Comparison of ENCODE assay signal across 24 cellular contexts in genomic region chr22:24188705-24189248, GRCh38. TPM values are rescaled to one million over a fixed set of nuclear protein-coding genes. Genes with fewer than 3 reads are reported as not detected.
A peak's percentile ranks its signal among the peaks of the same experiment; 100 is the strongest.
DNase-seq lines count a peak whose midpoint lies in the region; ATAC-seq, FAIRE-seq and TF ChIP-seq lines count a peak whose summit lies in the region.
"Had no signal": no experiment of that assay in that cellular context is flagged by ENCODE, and none has a peak within 500 bp of the region (broad histone marks: within the 10 kb centered on the region; RNA-seq: fewer than 3 reads in every experiment).

No MANE protein-coding gene starts in this region.

- no peak overlapping the region for H2AFZ ChIP-seq in astrocyte (ENCODE audit: low read depth, low read length)

- H3K27ac Mint-ChIP-seq in activated CD4-positive, alpha-beta T cell treated with anti-CD3 and anti-CD28 coated beads, Interleukin-2, amount 10 ng/mL, durations not matched to agents 24 days and 14 days: peak overlapping the region; percentile 51
- peak overlapping the region; percentile 26 for H3K27ac Mint-ChIP-seq in astrocyte (ENCODE audit: unreplicated experiment)
- H3K27ac Mint-ChIP-seq: activated CD4-positive, alpha-beta memory T cell treated with anti-CD3 and anti-CD28 coated beads, Interleukin-2, amount 10 ng/mL, durations not matched to agents 7 days and 5 days; activated naive CD8-positive, alpha-beta T cell treated with anti-CD3 and anti-CD28 coated beads, Interleukin-2, amount 50 U/mL, for 24 hours; CD8-positive, alpha-beta T cell; mesothelial cell of epicardium; natural killer cell had no signal

- H3K4me1 Mint-ChIP-seq in activated CD4-positive, alpha-beta T cell treated with anti-CD3 and anti-CD28 coated beads, Interleukin-2, amount 10 ng/mL, durations not matched to agents 24 days and 14 days: peaks cover 7% of the 10 kb centered on the region
- peaks cover 1% of the 10 kb centered on the region for H3K4me1 Mint-ChIP-seq in astrocyte (ENCODE audit: low read depth, unreplicated experiment)
- H3K4me1 Mint-ChIP-seq: activated naive CD8-positive, alpha-beta T cell treated with anti-CD3 and anti-CD28 coated beads, Interleukin-2, amount 50 U/mL, for 24 hours; natural killer cell had no signal

- H3K4me3 ChIP-seq in astrocyte (ENCODE audit: insufficient read depth, low read depth, low read length) (no peak overlapping the region), mucosa of descending colon (no peak overlapping the region), vagina (no peak overlapping the region)
- H3K4me3 ChIP-seq: body of pancreas, heart right ventricle, ovary, spleen, suprapubic skin had no signal

- H3K4me2 ChIP-seq in astrocyte (ENCODE audit: low read length): no peak overlapping the region

- intact Hi-C loops in activated CD4-positive, alpha-beta T cell treated with anti-CD3 and anti-CD28 coated beads, Interleukin-2, amount 10 ng/mL, durations not matched to agents 24 days and 14 days (cut with micrococcal nuclease): no loop called here
- intact Hi-C loops in mucosa of descending colon (cut with DNase I, micrococcal nuclease) (no loop called here), vagina (cut with DNase I) (loop anchor here (5.0 kb wide), 1 partner anchor 59 kb away; the partner anchor contains the start of gene GGT5)

- no peak for DNase-seq in activated CD4-positive, alpha-beta T cell treated with anti-CD3 and anti-CD28 coated beads, Interleukin-2, amount 10 ng/mL, durations not matched to agents 24 days and 14 days
- no peak for DNase-seq in activated CD4-positive, alpha-beta T cell treated with anti-CD3 and anti-CD28 coated beads, Interleukin-2, amount 50 U/mL, for 4 hours
- DNase-seq in astrocyte (ENCODE audit: low read depth): no peak
- DNase-seq in mucosa of descending colon: peak in 2 of 3 donors; percentile 27 to 28
- DNase-seq in vagina (ENCODE audit: extremely low spot score in 2 of 2): no peak
- no peak for DNase-seq in dermis blood vessel endothelial cell
- DNase-seq in NCI-H446 treated with DMSO at 0.1 percent for 48 hours (lab: John Stamatoyannopoulos, UW): no peak
- DNase-seq: activated gamma-delta T cell; effector CD8-positive, alpha-beta T cell; heart right ventricle; KG1; natural killer cell had no signal

- no peak for ATAC-seq in mucosa of descending colon
- no peak for ATAC-seq in GM19395 (IDR thresholded peaks at IDR 0.05; ENCODE audit: unreplicated experiment)

- H3K9ac ChIP-seq in astrocyte (ENCODE audit: low read length): no peak overlapping the region

- no peak for FAIRE-seq in astrocyte (lab: Jason Lieb, UNC)

- H3K9me3 ChIP-seq in astrocyte (ENCODE audit: insufficient read depth, low read depth, low read length) (no peaks in the 10 kb centered on the region), mucosa of descending colon (no peaks in the 10 kb centered on the region), vagina (no peaks in the 10 kb centered on the region)
- H3K9me3 ChIP-seq: body of pancreas, heart right ventricle, ovary, spleen, suprapubic skin had no signal

- no peak for TF ChIP-seq POLR2A in vagina (IDR thresholded peaks at IDR 0.05)

- no peaks in the 10 kb centered on the region for H3K27me3 ChIP-seq in astrocyte (ENCODE audit: insufficient read depth, low read length)
- no peaks in the 10 kb centered on the region for H3K27me3 ChIP-seq in vagina
- H3K27me3 ChIP-seq: body of pancreas, heart right ventricle, ovary, spleen, suprapubic skin had no signal

- H3K79me2 ChIP-seq in astrocyte (ENCODE audit: insufficient read depth, low read length): no peaks in the 10 kb centered on the region

- H3K9me3 Mint-ChIP-seq in activated CD4-positive, alpha-beta T cell treated with anti-CD3 and anti-CD28 coated beads, Interleukin-2, amount 10 ng/mL, durations not matched to agents 24 days and 14 days: no peaks in the 10 kb centered on the region
- H3K9me3 Mint-ChIP-seq in astrocyte (ENCODE audit: unreplicated experiment): no peaks in the 10 kb centered on the region
- H3K9me3 Mint-ChIP-seq: activated naive CD8-positive, alpha-beta T cell treated with anti-CD3 and anti-CD28 coated beads, Interleukin-2, amount 50 U/mL, for 24 hours; CD8-positive, alpha-beta T cell; mesothelial cell of epicardium; natural killer cell; stimulated activated memory B cell treated with anti-CD40 and anti-IgM and Interleukin-4, amounts not matched to agents 10 μg/mL and 1 μg/mL and 100 μg/mL, for 72 hours; T-helper 2 cell treated with Interferon-gamma antibody and Interleukin-4, amounts not matched to agents 5 μg/mL and 100 μg/mL, for 36 hours had no signal

- H3K27ac ChIP-seq in astrocyte (ENCODE audit: low read depth, low read length) (no peak overlapping the region), vagina (peak overlapping the region; percentile 25)
- H3K27ac ChIP-seq: body of pancreas, ovary, suprapubic skin had no signal

- H3K4me1 ChIP-seq in astrocyte (ENCODE audit: insufficient read depth, low read length) (peaks cover 2% of the 10 kb centered on the region), mucosa of descending colon (ENCODE audit: low read depth) (peaks cover 8% of the 10 kb centered on the region), vagina (peaks cover 15% of the 10 kb centered on the region)

- H3K27me3 Mint-ChIP-seq in activated CD4-positive, alpha-beta T cell treated with anti-CD3 and anti-CD28 coated beads, Interleukin-2, amount 10 ng/mL, durations not matched to agents 24 days and 14 days: no peaks in the 10 kb centered on the region
- H3K27me3 Mint-ChIP-seq in astrocyte (ENCODE audit: low read depth, unreplicated experiment): peaks cover 9% of the 10 kb centered on the region
- H3K27me3 Mint-ChIP-seq: activated naive CD8-positive, alpha-beta T cell treated with anti-CD3 and anti-CD28 coated beads, Interleukin-2, amount 50 U/mL, for 24 hours had no signal

- H3K4me3 Mint-ChIP-seq in activated CD4-positive, alpha-beta T cell treated with anti-CD3 and anti-CD28 coated beads, Interleukin-2, amount 10 ng/mL, durations not matched to agents 24 days and 14 days: no peak overlapping the region
- H3K4me3 Mint-ChIP-seq in astrocyte (ENCODE audit: unreplicated experiment): no peak overlapping the region
- H3K4me3 Mint-ChIP-seq: activated CD4-positive, alpha-beta memory T cell treated with anti-CD3 and anti-CD28 coated beads, Interleukin-2, amount 10 ng/mL, durations not matched to agents 7 days and 5 days; activated naive CD8-positive, alpha-beta T cell treated with anti-CD3 and anti-CD28 coated beads, Interleukin-2, amount 50 U/mL, for 24 hours; CD8-positive, alpha-beta T cell; mesothelial cell of epicardium; natural killer cell; stimulated activated memory B cell treated with anti-CD40 and anti-IgM and Interleukin-4, amounts not matched to agents 10 μg/mL and 1 μg/mL and 100 μg/mL, for 72 hours; T-helper 2 cell treated with Interferon-gamma antibody and Interleukin-4, amounts not matched to agents 5 μg/mL and 100 μg/mL, for 36 hours had no signal

- TF ChIP-seq CTCF in astrocyte (IDR thresholded peaks at IDR 0.05; ENCODE audit: insufficient read depth, low read depth, low read length) (no peak), mucosa of descending colon (IDR thresholded peaks at IDR 0.05) (no peak), vagina (IDR thresholded peaks at IDR 0.05) (no peak)

- no peaks in the 10 kb centered on the region for H3K36me3 ChIP-seq in astrocyte (ENCODE audit: insufficient read depth, low read length)
- no peaks in the 10 kb centered on the region for H3K36me3 ChIP-seq in mucosa of descending colon (ENCODE audit: low read depth)
- no peaks in the 10 kb centered on the region for H3K36me3 ChIP-seq in vagina
- H3K36me3 ChIP-seq: ovary, suprapubic skin had no signal

- no peaks in the 10 kb centered on the region for H3K36me3 Mint-ChIP-seq in activated CD4-positive, alpha-beta T cell treated with anti-CD3 and anti-CD28 coated beads, Interleukin-2, amount 10 ng/mL, durations not matched to agents 24 days and 14 days (ENCODE audit: low read depth)
- H3K36me3 Mint-ChIP-seq in astrocyte (ENCODE audit: low read depth, unreplicated experiment): peaks cover 3% of the 10 kb centered on the region
- H3K36me3 Mint-ChIP-seq: CD8-positive, alpha-beta T cell; mesothelial cell of epicardium; natural killer cell; stimulated activated memory B cell treated with anti-CD40 and anti-IgM and Interleukin-4, amounts not matched to agents 10 μg/mL and 1 μg/mL and 100 μg/mL, for 72 hours had no signal

- H4K20me1 ChIP-seq in astrocyte (ENCODE audit: insufficient read depth, low read length): no peaks in the 10 kb centered on the region

RNA-seq across cellular contexts. Expression of gene SUSD2, which starts 7.5 kb away (rescaled TPM):
- total RNA-seq in activated CD4-positive, alpha-beta T cell treated with anti-CD3 and anti-CD28 coated beads, Interleukin-2, amount 10 ng/mL, durations not matched to agents 24 days and 14 days: 0.75 and 0.78 TPM in 2 replicates
- 0.72 and 0.77 TPM in 2 replicates for total RNA-seq in astrocyte
- total RNA-seq in mucosa of descending colon: 1 to 10 TPM; 1.3 to 3.9 (median 3.3) TPM
- total RNA-seq in vagina: 9.1 TPM
- 0.34 and 0.60 TPM in 2 replicates for total RNA-seq in dermis blood vessel endothelial cell

RNA-seq across cellular contexts. Expression of gene GGT5, which starts 56.1 kb away (rescaled TPM):
- total RNA-seq in activated CD4-positive, alpha-beta T cell treated with anti-CD3 and anti-CD28 coated beads, Interleukin-2, amount 10 ng/mL, durations not matched to agents 24 days and 14 days: 0.07 TPM in 1 of 2 replicates, not detected in the other
- total RNA-seq in astrocyte: 0.64 and 0.89 TPM in 2 replicates
- 10 to 100 TPM in 1 of 3 donors, 1 to 10 TPM in 2; 2.3 to 14.7 (median 6.6) TPM for total RNA-seq in mucosa of descending colon
- total RNA-seq in vagina: 61.4 TPM
- total RNA-seq in dermis blood vessel endothelial cell: 4.9 and 27.8 TPM in 2 replicates
- total RNA-seq: A172; activated CD4-positive, alpha-beta memory T cell treated with anti-CD3 and anti-CD28 coated beads, Interleukin-2, amount 10 ng/mL, durations not matched to agents 7 days and 5 days; CD8-positive, alpha-beta T cell; natural killer cell had no signal

Comparison
In these comparisons a context has a peak if more than half of its experiments do, and no peak if none do; other contexts are left out.
1. DNase-seq: peak in mucosa of descending colon (2 of 3); none in activated CD4-positive, alpha-beta T cell treated with anti-CD3 and anti-CD28 coated beads, Interleukin-2, amount 10 ng/mL, durations not matched to agents 24 days and 14 days (single experiment), activated CD4-positive, alpha-beta T cell treated with anti-CD3 and anti-CD28 coated beads, Interleukin-2, amount 50 U/mL, for 4 hours (0 of 2), astrocyte (single experiment), vagina (0 of 2), dermis blood vessel endothelial cell (single experiment) and NCI-H446 treated with DMSO at 0.1 percent for 48 hours (single experiment).